In the genomic region with DNA sequence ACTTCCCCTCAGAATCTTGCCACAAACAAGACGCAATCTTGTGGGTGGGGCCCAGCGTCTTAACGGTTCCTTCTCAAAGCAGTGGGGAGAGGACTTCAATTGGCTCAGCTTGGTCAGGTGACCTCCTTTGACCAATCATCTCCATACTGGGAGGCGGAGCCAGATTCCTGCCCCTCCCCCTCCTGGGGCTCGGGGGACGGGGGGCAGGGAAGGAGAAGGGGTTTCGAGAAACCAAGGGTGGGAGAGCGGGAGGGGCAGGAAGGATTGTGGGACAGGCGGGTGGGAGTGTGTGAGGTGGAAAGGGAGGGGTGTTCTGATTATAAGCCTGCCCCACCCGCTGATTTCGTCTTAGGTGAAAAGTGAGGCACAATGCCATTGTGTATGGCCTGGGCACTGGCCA, we compare ENCODE assay signal across 2 cellular contexts. TPM values are rescaled to one million over a fixed set of nuclear protein-coding genes. Genes with fewer than 3 reads are reported as not detected.
"Had no signal": no experiment of that assay in that cellular context is flagged by ENCODE, and none has a peak within 500 bp of the region (broad histone marks: within the 10 kb centered on the region; RNA-seq: fewer than 3 reads in every experiment).

Gene NXF2B (minus strand): TSS at position 101 of the 400 bp plus-strand sequence. CDS start 59,972 bp downstream, outside the sequence.

RNA-seq across cellular contexts. Expression of gene NXF2B, which starts in this region (rescaled TPM):
- total RNA-seq: G401, GM12878 had no signal
- polyA plus RNA-seq: GM12878 had no signal
